24 cellular contexts compared by ENCODE assay signal in genomic region chr9:117081641-117082317, GRCh38.
DNase-seq lines count a peak whose midpoint lies in the region; ATAC-seq and TF ChIP-seq lines count a peak whose summit lies in the region.
"Had no signal": no experiment of that assay in that cellular context is flagged by ENCODE, and none has a peak within 500 bp of the region (broad histone marks: within the 10 kb centered on the region; RNA-seq: fewer than 3 reads in every experiment).

No MANE protein-coding gene starts in this region.

- H3K4me1 Mint-ChIP-seq in GM23338 (peaks cover 41% of the 10 kb centered on the region), WTC11 (peaks cover 44% of the 10 kb centered on the region)
- no peaks in the 10 kb centered on the region for H3K4me1 Mint-ChIP-seq in activated CD4-positive, alpha-beta memory T cell treated with anti-CD3 and anti-CD28 coated beads, Interleukin-2, amount 10 ng/mL, durations not matched to agents 7 days and 5 days
- H3K4me1 Mint-ChIP-seq: activated CD4-positive, alpha-beta T cell treated with anti-CD3 and anti-CD28 coated beads for 36 hours; activated naive CD8-positive, alpha-beta T cell treated with anti-CD3 and anti-CD28 coated beads, Interleukin-2, amount 10 ng/mL, durations not matched to agents 7 days and 5 days; activated T-helper 17 cell treated with anti-CD3 and anti-CD28 coated beads, Interleukin-2, amount 50 U/mL, for 72 hours; CD8-positive, alpha-beta memory T cell; mesothelial cell of epicardium had no signal

- H3K4me3 Mint-ChIP-seq in GM23338, result no peak overlapping the region
- H3K4me3 Mint-ChIP-seq in WTC11, result no peak overlapping the region
- H3K4me3 Mint-ChIP-seq in activated CD4-positive, alpha-beta memory T cell treated with anti-CD3 and anti-CD28 coated beads, Interleukin-2, amount 10 ng/mL, durations not matched to agents 7 days and 5 days, result no peak overlapping the region
- H3K4me3 Mint-ChIP-seq: activated CD4-positive, alpha-beta T cell treated with anti-CD3 and anti-CD28 coated beads for 36 hours; activated naive CD8-positive, alpha-beta T cell treated with anti-CD3 and anti-CD28 coated beads, Interleukin-2, amount 10 ng/mL, durations not matched to agents 7 days and 5 days; activated T-helper 17 cell treated with anti-CD3 and anti-CD28 coated beads, Interleukin-2, amount 50 U/mL, for 72 hours; CD8-positive, alpha-beta memory T cell; effector memory CD8-positive, alpha-beta T cell; mesothelial cell of epicardium had no signal

- 11 to 28% (median 13%) methylated on average over 5 of the region's 5 CpGs for WGBS in psoas muscle, 3 donors

- H4K20me1 ChIP-seq in GM23338 (replicated peaks; ENCODE audit: insufficient read depth), result no peaks in the 10 kb centered on the region

- H3K36me3 Mint-ChIP-seq in GM23338 (ENCODE audit: low read depth), result no peaks in the 10 kb centered on the region; the same call in 2 of the 3 replicates
- no peaks in the 10 kb centered on the region for H3K36me3 Mint-ChIP-seq in WTC11
- no peaks in the 10 kb centered on the region for H3K36me3 Mint-ChIP-seq in activated CD4-positive, alpha-beta memory T cell treated with anti-CD3 and anti-CD28 coated beads, Interleukin-2, amount 10 ng/mL, durations not matched to agents 7 days and 5 days (ENCODE audit: low read depth)
- H3K36me3 Mint-ChIP-seq: activated naive CD8-positive, alpha-beta T cell treated with anti-CD3 and anti-CD28 coated beads, Interleukin-2, amount 10 ng/mL, durations not matched to agents 7 days and 5 days; CD8-positive, alpha-beta memory T cell; mesothelial cell of epicardium had no signal

- H3K27me3 ChIP-seq in GM23338 (ENCODE audit: insufficient read depth) (no peaks in the 10 kb centered on the region), psoas muscle (ENCODE audit: insufficient read depth in 3 of 3, low read length in 2 of 3) (no peaks in the 10 kb centered on the region)
- H3K27me3 ChIP-seq: esophagus squamous epithelium, left lung, stomach had no signal

- H3K9me3 ChIP-seq in psoas muscle, result no peaks in the 10 kb centered on the region
- H3K9me3 ChIP-seq: esophagus squamous epithelium, left lung, stomach had no signal

- no peaks in the 10 kb centered on the region for H3K9me3 Mint-ChIP-seq in GM23338
- no peaks in the 10 kb centered on the region for H3K9me3 Mint-ChIP-seq in WTC11
- peaks cover 4% of the 10 kb centered on the region for H3K9me3 Mint-ChIP-seq in activated CD4-positive, alpha-beta memory T cell treated with anti-CD3 and anti-CD28 coated beads, Interleukin-2, amount 10 ng/mL, durations not matched to agents 7 days and 5 days
- H3K9me3 Mint-ChIP-seq: mesothelial cell of epicardium had no signal

- no peaks in the 10 kb centered on the region for H3K79me2 ChIP-seq in GM23338 (replicated peaks; ENCODE audit: insufficient read depth)

- H3K4me3 ChIP-seq in GM23338, result no peak overlapping the region
- no peak overlapping the region for H3K4me3 ChIP-seq in psoas muscle
- H3K4me3 ChIP-seq: esophagus squamous epithelium, left lung, stomach had no signal

- TF ChIP-seq CTCF in GM23338 (conservative IDR thresholded peaks at IDR 0.05; ENCODE audit: low read depth in 2 of 2), result no peak
- no peak for TF ChIP-seq CTCF in WTC11 (IDR thresholded peaks at IDR 0.05)
- no peak for TF ChIP-seq CTCF in psoas muscle (IDR thresholded peaks at IDR 0.05)

- DNase-seq in GM23338 (ENCODE audit: low spot score) (no peak), NCI-H1694 (lab: John Stamatoyannopoulos, UW) (peak; percentile 66), WTC11 (ENCODE audit: low spot score) (no peak), psoas muscle (no peak), NCI-H748 (lab: John Stamatoyannopoulos, UW; ENCODE audit: unreplicated experiment) (no peak)
- DNase-seq in activated CD4-positive, alpha-beta memory T cell treated with anti-CD3 and anti-CD28 coated beads, Interleukin-2, amount 10 ng/mL, durations not matched to agents 7 days and 5 days, result no peak
- DNase-seq: activated CD4-positive, alpha-beta T cell treated with anti-CD3 and anti-CD28 coated beads for 36 hours; activated naive CD8-positive, alpha-beta T cell treated with anti-CD3 and anti-CD28 coated beads, Interleukin-2, amount 10 ng/mL, durations not matched to agents 7 days and 5 days; CD8-positive, alpha-beta memory T cell; effector memory CD8-positive, alpha-beta T cell; EL; esophagus squamous epithelium; left lung; NCI-H187 treated with DMSO at 0.1 percent for 48 hours; NCI-H526; OCI-M1; SHP77; stimulated activated CD4-positive, alpha-beta T cell treated with anti-CD3 and anti-CD28 coated beads, Interleukin-4, amount 100 ng/mL, for 24 hours; stomach; T-helper 1 cell; trophoblast cell had no signal

- POLR2A ChIA-PET in WTC11 (lab: Charles Lee), result no interaction called here
- POLR2A ChIA-PET in activated CD4-positive, alpha-beta memory T cell treated with anti-CD3 and anti-CD28 coated beads, Interleukin-2, amount 10 ng/mL, durations not matched to agents 7 days and 5 days (lab: Charles Lee), result no interaction called here

- H3K27ac ChIP-seq in GM23338 (ENCODE audit: low read depth), result no peak overlapping the region
- peak overlapping the region; percentile 36 for H3K27ac ChIP-seq in psoas muscle
- H3K27ac ChIP-seq: esophagus squamous epithelium, left lung, stomach had no signal

- H3K27me3 Mint-ChIP-seq in GM23338 (ENCODE audit: insufficient read depth, low read depth, poor library complexity) (peaks cover 2% of the 10 kb centered on the region), WTC11 (ENCODE audit: low read depth) (no peaks in the 10 kb centered on the region)
- H3K27me3 Mint-ChIP-seq in activated CD4-positive, alpha-beta memory T cell treated with anti-CD3 and anti-CD28 coated beads, Interleukin-2, amount 10 ng/mL, durations not matched to agents 7 days and 5 days, result no peaks in the 10 kb centered on the region
- H3K27me3 Mint-ChIP-seq: activated CD4-positive, alpha-beta T cell treated with anti-CD3 and anti-CD28 coated beads for 36 hours; activated naive CD8-positive, alpha-beta T cell treated with anti-CD3 and anti-CD28 coated beads, Interleukin-2, amount 10 ng/mL, durations not matched to agents 7 days and 5 days; activated T-helper 17 cell treated with anti-CD3 and anti-CD28 coated beads, Interleukin-2, amount 50 U/mL, for 72 hours; CD8-positive, alpha-beta memory T cell; effector memory CD8-positive, alpha-beta T cell had no signal

- intact Hi-C loops in psoas muscle (cut with DNase I), result no loop called here

- CTCF ChIA-PET in WTC11 (lab: Charles Lee), result interaction anchor here (0.7 to 1.0 kb wide), 2 partner anchors 330 to 492 kb away, joined by 3 to 4 read pairs; no protein-coding TSS in a partner anchor
- CTCF ChIA-PET in activated CD4-positive, alpha-beta memory T cell treated with anti-CD3 and anti-CD28 coated beads, Interleukin-2, amount 10 ng/mL, durations not matched to agents 7 days and 5 days (lab: Charles Lee), result no interaction called here

- no peak overlapping the region for H2AFZ ChIP-seq in GM23338

- no peaks in the 10 kb centered on the region for H3F3A ChIP-seq in GM23338 (replicated peaks; ENCODE audit: low read depth)

- ATAC-seq in GM23338 (peak; percentile 15; the same call in 2 of the 3 replicates), WTC11 (no peak), psoas muscle (peak; percentile 42 to 88 (median 74)), GM19463 (IDR thresholded peaks at IDR 0.05; ENCODE audit: unreplicated experiment) (no peak)
- ATAC-seq: activated CD4-positive, alpha-beta T cell treated with anti-CD3 and anti-CD28 coated beads for 36 hours; activated T-helper 17 cell treated with anti-CD3 and anti-CD28 coated beads, Interleukin-2, amount 50 U/mL, for 72 hours; effector memory CD8-positive, alpha-beta T cell; left lung had no signal

- no peaks in the 10 kb centered on the region for H3K36me3 ChIP-seq in GM23338 (ENCODE audit: insufficient read depth)
- no peaks in the 10 kb centered on the region for H3K36me3 ChIP-seq in psoas muscle (ENCODE audit: insufficient read depth in 1 of 2, low read depth in 1 of 2)
- H3K36me3 ChIP-seq: esophagus squamous epithelium, left lung, stomach had no signal

- no peak overlapping the region; the same call in 1 of the 2 replicates for H3K4me2 ChIP-seq in GM23338

- no peak overlapping the region for H3K27ac Mint-ChIP-seq in GM23338
- H3K27ac Mint-ChIP-seq in WTC11, result peak overlapping the region; percentile 54; the same call in 1 of the 2 replicates
- no peak overlapping the region for H3K27ac Mint-ChIP-seq in activated CD4-positive, alpha-beta memory T cell treated with anti-CD3 and anti-CD28 coated beads, Interleukin-2, amount 10 ng/mL, durations not matched to agents 7 days and 5 days
- H3K27ac Mint-ChIP-seq: activated CD4-positive, alpha-beta T cell treated with anti-CD3 and anti-CD28 coated beads for 36 hours; activated naive CD8-positive, alpha-beta T cell treated with anti-CD3 and anti-CD28 coated beads, Interleukin-2, amount 10 ng/mL, durations not matched to agents 7 days and 5 days; activated T-helper 17 cell treated with anti-CD3 and anti-CD28 coated beads, Interleukin-2, amount 50 U/mL, for 72 hours; CD8-positive, alpha-beta memory T cell; effector memory CD8-positive, alpha-beta T cell; mesothelial cell of epicardium had no signal

- H3K9me2 ChIP-seq in GM23338 (ENCODE audit: insufficient read depth), result no peaks in the 10 kb centered on the region; the same call in 1 of the 2 replicates

- H3K4me1 ChIP-seq in GM23338 (ENCODE audit: insufficient read depth) (peaks cover 37% of the 10 kb centered on the region), psoas muscle (no peaks in the 10 kb centered on the region)
- H3K4me1 ChIP-seq: esophagus squamous epithelium, left lung, stomach had no signal

TF ChIP-seq in WTC11, 78 proteins besides CTCF, POLR2A, EP300 and RAD21:
- no peak for TF ChIP-seq PREB (CRISPR knock-in tag; IDR thresholded peaks at IDR 0.05; ENCODE audit: borderline replicate concordance)
- no peak for TF ChIP-seq MYBL2 (CRISPR knock-in tag; IDR thresholded peaks at IDR 0.05)
- no peak for TF ChIP-seq ZNF396 (CRISPR knock-in tag; IDR thresholded peaks at IDR 0.05; ENCODE audit: borderline replicate concordance)
- TF ChIP-seq SMAD4 (CRISPR knock-in tag; IDR thresholded peaks at IDR 0.05), result no peak
- TF ChIP-seq ZNF232 (CRISPR knock-in tag; IDR thresholded peaks at IDR 0.05), result no peak
- no peak for TF ChIP-seq ZNF671 (CRISPR knock-in tag; IDR thresholded peaks at IDR 0.05)

Comparison
In these comparisons a context has a peak if more than half of its experiments do, and no peak if none do; other contexts are left out.
1. ATAC-seq: peak in GM23338 (single experiment) and psoas muscle (4 of 4); none in WTC11 (single experiment) and GM19463 (single experiment).